Comparison of ENCODE assay signal across 23 cellular contexts in the genomic region with DNA sequence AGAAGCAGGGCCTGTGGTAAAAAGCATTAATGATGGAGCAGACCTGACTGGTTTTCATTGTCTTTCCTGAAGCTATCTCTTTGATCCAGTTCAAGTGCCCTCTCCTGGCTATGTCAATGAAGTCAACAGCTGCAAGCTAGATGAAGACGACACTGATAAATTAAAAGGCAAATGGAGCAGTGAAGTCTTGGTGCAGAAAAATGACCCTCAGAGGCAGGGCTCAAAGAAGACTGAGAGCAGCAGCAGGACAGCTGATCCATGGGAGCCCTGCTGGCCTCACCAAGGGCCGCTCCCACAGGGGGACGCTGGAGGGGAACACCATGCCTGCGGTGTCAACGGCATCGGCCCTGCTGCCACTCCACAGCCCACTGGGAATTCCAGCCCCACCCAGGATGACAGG.
"Had no signal": no experiment of that assay in that cellular context is flagged by ENCODE, and none has a peak within 500 bp of the region (broad histone marks: within the 10 kb centered on the region; RNA-seq: fewer than 3 reads in every experiment).

No MANE protein-coding gene starts in this region.

- H3K4me1 ChIP-seq: prostate gland, right atrium auricular region, stomach, thyroid gland, vagina had no signal

- H3K27ac ChIP-seq: dorsolateral prefrontal cortex, prostate gland, right atrium auricular region, stomach, thyroid gland, vagina had no signal

- H3K36me3 Mint-ChIP-seq: memory B cell; naive B cell; natural killer cell treated with Interleukin-12 subunit alpha and Interleukin-12 subunit beta and Interleukin-15 and Interleukin-18, amount 100 ng/mL, for 72 hours; stimulated activated effector memory CD8-positive, alpha-beta T cell treated with anti-CD3 and anti-CD28 coated beads, Interleukin-12 subunit alpha, Interleukin-12 subunit beta, amount 100 ng/mL, for 72 hours had no signal

- H3K9me3 ChIP-seq: prostate gland, right atrium auricular region, stomach, thyroid gland, vagina had no signal

- H3K4me1 Mint-ChIP-seq: immature natural killer cell; memory B cell; stimulated activated effector memory CD8-positive, alpha-beta T cell treated with anti-CD3 and anti-CD28 coated beads, Interleukin-12 subunit alpha, Interleukin-12 subunit beta, amount 100 ng/mL, for 72 hours had no signal

- H3K4me3 Mint-ChIP-seq: immature natural killer cell; memory B cell; naive B cell; natural killer cell treated with Interleukin-12 subunit alpha and Interleukin-12 subunit beta and Interleukin-15 and Interleukin-18, amount 100 ng/mL, for 72 hours; neural crest cell; stimulated activated effector memory CD8-positive, alpha-beta T cell treated with anti-CD3 and anti-CD28 coated beads, Interleukin-12 subunit alpha, Interleukin-12 subunit beta, amount 100 ng/mL, for 72 hours had no signal

- H3K27ac Mint-ChIP-seq: immature natural killer cell; memory B cell; naive B cell; natural killer cell treated with Interleukin-12 subunit alpha and Interleukin-12 subunit beta and Interleukin-15 and Interleukin-18, amount 100 ng/mL, for 72 hours; stimulated activated effector memory CD8-positive, alpha-beta T cell treated with anti-CD3 and anti-CD28 coated beads, Interleukin-12 subunit alpha, Interleukin-12 subunit beta, amount 100 ng/mL, for 72 hours had no signal

- H3K36me3 ChIP-seq: prostate gland, right atrium auricular region, thyroid gland, vagina had no signal

- H3K9me3 Mint-ChIP-seq: immature natural killer cell; memory B cell; naive B cell; natural killer cell treated with Interleukin-12 subunit alpha and Interleukin-12 subunit beta and Interleukin-15 and Interleukin-18, amount 100 ng/mL, for 72 hours; neural crest cell; stimulated activated effector memory CD8-positive, alpha-beta T cell treated with anti-CD3 and anti-CD28 coated beads, Interleukin-12 subunit alpha, Interleukin-12 subunit beta, amount 100 ng/mL, for 72 hours had no signal

- H3K27me3 ChIP-seq: dorsolateral prefrontal cortex, right atrium auricular region, stomach, thyroid gland, vagina had no signal

- H3K4me3 ChIP-seq: dorsolateral prefrontal cortex, lung, prostate gland, right atrium auricular region, stomach, thyroid gland, vagina had no signal

- ATAC-seq: sciatic nerve; stimulated activated effector memory CD8-positive, alpha-beta T cell treated with anti-CD3 and anti-CD28 coated beads, Interleukin-12 subunit alpha, Interleukin-12 subunit beta, amount 100 ng/mL, for 72 hours had no signal

- DNase-seq: dorsolateral prefrontal cortex; effector CD4-positive, alpha-beta T cell; hypothalamus; immature natural killer cell; islet precursor cell; kidney glomerular epithelial cell; naive B cell; nucleus accumbens; stimulated activated CD4-positive, alpha-beta T cell treated with anti-CD3 and anti-CD28 coated beads, Interleukin-2, amount 100 ng/mL, for 24 hours; stimulated activated CD4-positive, alpha-beta T cell treated with anti-CD3 and anti-CD28 coated beads, Interleukin-4, amount 100 ng/mL, for 24 hours; stimulated activated naive CD4-positive, alpha-beta T cell treated with Interleukin-2 at 50 U/mL for 16 hours; stomach; thyroid gland; trophoblast cell had no signal
